In the genomic region with DNA sequence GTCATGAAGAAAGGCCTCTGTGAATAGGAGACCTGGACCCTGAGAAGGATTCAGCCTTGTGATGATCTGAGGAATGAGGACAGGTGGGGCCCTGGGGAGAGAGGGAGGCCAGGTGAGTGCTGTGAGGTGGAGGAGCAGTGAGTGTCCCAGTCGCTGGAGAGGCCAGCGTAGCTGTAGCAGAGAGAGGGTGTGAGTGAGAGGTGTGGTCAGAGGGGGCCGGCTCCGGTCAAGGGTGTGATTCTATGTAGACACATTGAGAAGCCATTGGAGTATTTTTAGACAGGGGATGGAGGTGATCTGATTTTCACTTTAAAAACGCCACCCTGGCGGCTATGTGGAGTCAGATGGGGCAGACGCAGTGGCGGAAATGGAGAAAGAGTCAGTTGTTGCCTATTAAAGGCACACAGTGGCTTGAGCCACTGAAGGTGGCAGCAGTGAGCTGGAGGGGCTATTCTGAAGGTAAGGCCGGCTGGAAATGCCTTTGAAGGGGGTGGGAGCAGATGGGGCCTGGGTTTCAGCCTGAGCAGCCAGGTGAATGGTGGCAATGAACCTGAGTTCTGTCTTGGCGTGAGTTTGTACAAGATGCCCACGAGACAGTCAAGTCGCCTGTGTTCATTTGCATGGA, we compare ENCODE assay signal across 13 cellular contexts. TPM values are rescaled to one million over a fixed set of nuclear protein-coding genes. Genes with fewer than 3 reads are reported as not detected.
A peak's percentile ranks its signal among the peaks of the same experiment; 100 is the strongest.
DNase-seq lines count a peak whose midpoint lies in the region; ATAC-seq, FAIRE-seq and TF ChIP-seq lines count a peak whose summit lies in the region.
"Had no signal": no experiment of that assay in that cellular context is flagged by ENCODE, and none has a peak within 500 bp of the region (broad histone marks: within the 10 kb centered on the region; RNA-seq: fewer than 3 reads in every experiment).

No MANE protein-coding gene starts in this region.

- no peaks in the 10 kb centered on the region for H3K9me3 ChIP-seq in HCT116 (ENCODE audit: control insufficient read depth in 1 of 2, insufficient read depth in 1 of 2, low read depth in 1 of 2, low read length in 2 of 2)
- H3K9me3 ChIP-seq: uterus had no signal

- TF ChIP-seq RAD21 in HCT116 (IDR thresholded peaks at IDR 0.05; ENCODE audit: low read depth) = peak; percentile 48

- H3K4me3 Mint-ChIP-seq in WTC11 = no peak overlapping the region
- H3K4me3 Mint-ChIP-seq: activated CD8-positive, alpha-beta T cell treated with anti-CD3 and anti-CD28 coated beads for 36 hours; CD4-positive, CD25-positive, alpha-beta regulatory T cell had no signal

- H3K27ac Mint-ChIP-seq in WTC11 = no peak overlapping the region
- H3K27ac Mint-ChIP-seq: activated CD8-positive, alpha-beta T cell treated with anti-CD3 and anti-CD28 coated beads for 36 hours; CD4-positive, CD25-positive, alpha-beta regulatory T cell had no signal

- no peaks in the 10 kb centered on the region for H3K36me3 ChIP-seq in HCT116 (ENCODE audit: control insufficient read depth in 1 of 2, insufficient read depth in 2 of 2, low read length in 2 of 2)
- H3K36me3 ChIP-seq in kidney epithelial cell (ENCODE audit: control insufficient read depth, insufficient read depth, low read length) = no peaks in the 10 kb centered on the region
- H3K36me3 ChIP-seq: uterus had no signal

- H2AFZ ChIP-seq in HCT116 (ENCODE audit: low read depth, low read length, poor library complexity, severe bottlenecking) = no peak overlapping the region

- H3K4me1 ChIP-seq in HCT116 (ENCODE audit: control insufficient read depth in 1 of 2, insufficient read depth in 2 of 2, low read length in 2 of 2) = peaks cover 0 to 2% of the 10 kb centered on the region in 2 experiments; a peak in 2 of 4 replicates
- H3K4me1 ChIP-seq: uterus had no signal

- POLR2A ChIA-PET in GM10248 (lab: Yijun Ruan, JAX) (no interaction called here), HCT116 (lab: Charles Lee) (no interaction called here), WTC11 (lab: Charles Lee) (interaction anchor here (0.5 kb wide), 1 partner anchor 106 kb away, joined by 3 read pairs; no protein-coding TSS in a partner anchor)

- H4K20me1 ChIP-seq in HCT116 (ENCODE audit: insufficient read depth) = no peaks in the 10 kb centered on the region

- no peaks in the 10 kb centered on the region for H3K27me3 Mint-ChIP-seq in WTC11 (ENCODE audit: low read depth)
- H3K27me3 Mint-ChIP-seq: activated CD8-positive, alpha-beta T cell treated with anti-CD3 and anti-CD28 coated beads for 36 hours; CD4-positive, CD25-positive, alpha-beta regulatory T cell had no signal

- H3K9me3 Mint-ChIP-seq in WTC11 = no peaks in the 10 kb centered on the region
- H3K9me3 Mint-ChIP-seq: activated CD8-positive, alpha-beta T cell treated with anti-CD3 and anti-CD28 coated beads for 36 hours had no signal

- TF ChIP-seq POLR2A in HCT116 (IDR thresholded peaks at IDR 0.05; ENCODE audit: borderline replicate concordance, extremely low read depth, insufficient read depth, insufficient read length) = no peak

- DNase-seq in GM10248 (ENCODE audit: extremely low spot score) (no peak), HCT116 (ENCODE audit: low read depth, low spot score) (no peak), WTC11 (ENCODE audit: low spot score) (peak; percentile 40), kidney epithelial cell (ENCODE audit: low read depth) (no peak), NCI-H128 (lab: John Stamatoyannopoulos, UW; ENCODE audit: unreplicated experiment) (no peak), RCC 7860 (ENCODE audit: low spot score) (no peak)
- DNase-seq in activated CD8-positive, alpha-beta memory T cell treated with anti-CD3 and anti-CD28 coated beads, Interleukin-2, amount 50 U/mL, for 48 hours = no peak
- DNase-seq: activated CD8-positive, alpha-beta T cell treated with anti-CD3 and anti-CD28 coated beads for 36 hours; CD4-positive, CD25-positive, alpha-beta regulatory T cell; GF-D8; NCI-H1048; stimulated activated naive CD8-positive, alpha-beta T cell treated with anti-CD3 and anti-CD28 coated beads, Interleukin-15, Interleukin-2, amounts not matched to agents 100 U/mL and 50 U/mL, for 24 hours; uterus had no signal

- no peaks in the 10 kb centered on the region for H3K9me2 ChIP-seq in HCT116 (ENCODE audit: insufficient read depth)

- ATAC-seq in HCT116 (peak; percentile 67), WTC11 (peak; percentile 86)
- ATAC-seq: activated CD8-positive, alpha-beta T cell treated with anti-CD3 and anti-CD28 coated beads for 36 hours; stimulated activated naive CD8-positive, alpha-beta T cell treated with anti-CD3 and anti-CD28 coated beads, Interleukin-15, Interleukin-2, amounts not matched to agents 100 U/mL and 50 U/mL, for 24 hours had no signal

- H3K9ac ChIP-seq in HCT116 (ENCODE audit: low read length) = no peak overlapping the region

- BruUV-seq in HCT116 (replicated peaks; lab: Mats Ljungman, UMichigan) = no TSS peak

- intact Hi-C loops in HCT116 (cut with micrococcal nuclease) = no loop called here

- no peak for FAIRE-seq in RCC 7860 (lab: Jason Lieb, UNC)

- no peak overlapping the region for H3K27ac ChIP-seq in HCT116 (ENCODE audit: low read depth, low read length)
- H3K27ac ChIP-seq: uterus had no signal

- H3K36me3 Mint-ChIP-seq in WTC11 = peaks cover 18% of the 10 kb centered on the region; the same call in 1 of the 2 replicates
- H3K36me3 Mint-ChIP-seq: CD4-positive, CD25-positive, alpha-beta regulatory T cell had no signal

- CTCF ChIA-PET in GM10248 (lab: Yijun Ruan, JAX) = interaction anchor here (1.9 kb wide), 1 partner anchor 10 kb away, joined by 7 read pairs; no protein-coding TSS in a partner anchor
- CTCF ChIA-PET in HCT116 (lab: Charles Lee) = no interaction called here
- CTCF ChIA-PET in WTC11 (lab: Charles Lee) = interaction anchor here (0.6 to 1.4 kb wide), 12 partner anchors 41 to 457 kb away, joined by 3 to 6 read pairs (median 3); a partner anchor contains a TSS

- H3K27me3 ChIP-seq in HCT116 (ENCODE audit: insufficient read depth, low read length) (no peaks in the 10 kb centered on the region), kidney epithelial cell (ENCODE audit: control insufficient read depth, insufficient read depth, low read length) (peaks cover 2% of the 10 kb centered on the region)
- H3K27me3 ChIP-seq: uterus had no signal

- H3K79me2 ChIP-seq in HCT116 (ENCODE audit: insufficient read depth, low read length) = no peaks in the 10 kb centered on the region

- H3K4me1 Mint-ChIP-seq in WTC11 = no peaks in the 10 kb centered on the region
- H3K4me1 Mint-ChIP-seq: CD4-positive, CD25-positive, alpha-beta regulatory T cell had no signal

- H3K4me3 ChIP-seq in HCT116 (replicated peaks in 1 of 2; ENCODE audit: low read depth in 1 of 2, low read length in 2 of 2) (no peak overlapping the region), kidney epithelial cell (ENCODE audit: low read depth, low read length) (no peak overlapping the region)
- H3K4me3 ChIP-seq: uterus had no signal

- no peak overlapping the region for H3K4me2 ChIP-seq in HCT116 (ENCODE audit: low read length)

- RAD21 ChIA-PET in HCT116 (lab: Charles Lee; ENCODE audit: low non-redundant PET in 1 of 2, low total read pairs in 2 of 2, uncharacterized antibody in 2 of 2, unreplicated experiment in 2 of 2) = no interaction called here

- peak; percentile 18 for TF ChIP-seq CTCF in GM10248 (IDR thresholded peaks at IDR 0.05; ENCODE audit: control extremely low read depth, extremely low read depth, low read depth, missing control alignments)
- TF ChIP-seq CTCF in HCT116 (IDR thresholded peaks at IDR 0.05 in 2 of 3, conservative IDR thresholded peaks at IDR 0.05 in 1 of 3; ENCODE audit: borderline replicate concordance in 1 of 3, insufficient read depth in 1 of 3, low read depth in 2 of 3, low read length in 2 of 3) = peak; percentile 31 to 41 (median 39); a peak in 3 of 6 replicates
- 0 out of 2 replicates have a peak, but pooled peaks have one; percentile 20 for TF ChIP-seq CTCF in WTC11 (IDR thresholded peaks at IDR 0.05)
- peak; percentile 6 for TF ChIP-seq CTCF in kidney epithelial cell (IDR thresholded peaks at IDR 0.05; ENCODE audit: insufficient read depth, low read length, poor library complexity, severe bottlenecking)

TF ChIP-seq in HCT116, 20 proteins besides CTCF, POLR2A, EP300 and RAD21:
- TF ChIP-seq, protein P1, sequence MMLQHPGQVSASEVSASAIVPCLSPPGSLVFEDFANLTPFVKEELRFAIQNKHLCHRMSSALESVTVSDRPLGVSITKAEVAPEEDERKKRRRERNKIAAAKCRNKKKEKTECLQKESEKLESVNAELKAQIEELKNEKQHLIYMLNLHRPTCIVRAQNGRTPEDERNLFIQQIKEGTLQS (IDR thresholded peaks at IDR 0.05) = no peak
- TF ChIP-seq ZFX (IDR thresholded peaks at IDR 0.05) = no peak
- no peak for TF ChIP-seq CBX3 (IDR thresholded peaks at IDR 0.05; ENCODE audit: low read depth)
- TF ChIP-seq, protein P2, sequence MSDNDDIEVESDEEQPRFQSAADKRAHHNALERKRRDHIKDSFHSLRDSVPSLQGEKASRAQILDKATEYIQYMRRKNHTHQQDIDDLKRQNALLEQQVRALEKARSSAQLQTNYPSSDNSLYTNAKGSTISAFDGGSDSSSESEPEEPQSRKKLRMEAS (IDR thresholded peaks at IDR 0.05) = no peak
- no peak for TF ChIP-seq CEBPB (IDR thresholded peaks at IDR 0.05; ENCODE audit: low read depth)
- TF ChIP-seq SP1 (IDR thresholded peaks at IDR 0.05; ENCODE audit: low read depth) = no peak
- no peak for TF ChIP-seq EZH2 (IDR thresholded peaks at IDR 0.05)
- no peak for TF ChIP-seq ZNF274 (IDR thresholded peaks at IDR 0.05; ENCODE audit: low read depth, low read length)

TF ChIP-seq in WTC11, 78 proteins besides CTCF, POLR2A, EP300 and RAD21 (continues in another document):
- TF ChIP-seq PRRX2 (CRISPR knock-in tag; IDR thresholded peaks at IDR 0.05) = no peak
- TF ChIP-seq, protein P3, sequence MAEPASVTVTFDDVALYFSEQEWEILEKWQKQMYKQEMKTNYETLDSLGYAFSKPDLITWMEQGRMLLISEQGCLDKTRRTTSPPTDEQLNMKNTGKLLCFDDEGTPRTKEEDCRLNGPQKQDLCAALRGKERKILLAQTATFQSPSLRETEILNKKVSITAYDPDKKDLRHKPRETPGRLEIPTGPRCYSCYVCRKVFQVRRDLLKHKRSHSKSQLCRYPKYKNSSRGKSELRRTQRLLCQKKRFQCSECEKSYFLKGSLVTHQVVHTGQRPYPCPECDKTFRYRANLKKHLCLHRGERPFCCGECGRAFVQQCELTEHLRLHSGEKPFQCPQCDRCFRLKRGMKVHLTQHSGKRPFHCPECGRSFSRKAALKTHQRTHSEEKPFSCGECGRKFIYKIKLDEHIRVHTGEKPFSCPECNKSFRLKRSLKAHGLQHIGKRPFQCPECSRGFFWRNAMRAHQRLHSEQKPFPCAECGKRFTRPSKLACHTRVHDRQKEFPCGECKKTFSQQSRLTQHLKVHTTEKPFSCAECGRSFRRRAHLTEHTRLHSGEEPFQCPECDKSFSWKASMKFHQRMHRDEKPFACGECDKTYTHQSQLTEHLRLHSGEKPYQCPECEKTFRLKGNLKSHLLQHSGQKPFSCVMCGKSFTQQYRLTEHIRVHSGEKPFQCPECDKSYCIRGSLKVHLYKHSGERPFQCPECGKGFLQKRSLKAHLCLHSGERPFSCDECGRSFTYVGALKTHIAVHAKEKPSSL (CRISPR knock-in tag; conservative IDR thresholded peaks at IDR 0.05) = no peak
- TF ChIP-seq ZNF416 (CRISPR knock-in tag; IDR thresholded peaks at IDR 0.05) = no peak
- TF ChIP-seq FOXP1 (CRISPR knock-in tag; IDR thresholded peaks at IDR 0.05; ENCODE audit: borderline replicate concordance) = no peak

RNA-seq across cellular contexts. Expression of a gene that starts 55.6 kb away (rescaled TPM):
- total RNA-seq in HCT116 (2021; ENCODE audit: unreplicated experiment) (6.2 TPM), WTC11 (2021) (31.9 to 35.7 TPM (median 34.4 TPM) in 3 replicates), kidney epithelial cell (2.8 and 4.8 TPM in 2 replicates)
- polyA plus RNA-seq in HCT116 (2012) = 2.2 TPM in 2 replicates
